1 cellular context compared by ENCODE assay signal in the genomic region with DNA sequence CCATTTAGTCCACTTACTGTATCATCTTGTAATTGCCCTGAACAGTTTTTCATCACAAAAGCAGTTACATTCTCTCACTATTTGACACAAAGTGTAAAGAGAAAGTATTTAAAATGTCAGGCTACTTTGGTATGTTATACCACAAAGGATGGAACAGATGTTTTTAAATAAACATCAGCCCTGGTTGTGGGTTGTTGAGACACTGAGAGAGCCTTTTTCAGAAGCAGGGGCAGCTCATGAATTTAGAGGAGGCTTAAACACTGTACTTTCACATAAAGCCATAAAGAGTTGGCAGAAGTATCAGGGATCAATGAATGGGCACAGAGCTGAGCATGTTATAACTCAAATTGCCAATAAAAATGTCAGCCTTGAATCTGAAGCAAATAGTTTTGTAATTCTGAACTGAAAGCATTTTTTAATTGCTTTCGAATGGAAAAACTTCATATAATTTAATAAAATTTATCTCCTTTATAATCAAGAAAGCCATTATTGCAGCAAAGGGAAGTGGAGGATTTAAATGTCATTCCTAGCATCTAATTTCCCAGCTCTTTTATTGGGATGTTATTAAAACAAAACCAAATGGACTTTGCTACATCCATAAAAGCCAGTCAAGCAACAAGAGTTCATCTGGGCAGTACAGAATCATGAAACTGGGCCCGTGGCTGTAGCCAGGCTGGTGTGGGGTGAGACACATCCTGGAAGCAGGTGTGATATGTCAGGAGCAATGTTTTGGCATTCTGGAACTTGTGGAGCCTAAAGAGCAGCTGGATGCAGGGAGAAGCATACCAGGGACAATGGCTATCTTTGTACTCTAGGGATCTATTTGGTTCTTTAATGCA.
TF ChIP-seq lines count a peak whose summit lies in the region.

No MANE protein-coding gene starts in this region.

TF ChIP-seq in WTC11, 78 proteins besides CTCF, POLR2A, EP300 and RAD21 (continued from another document):
- TF ChIP-seq, protein P1, sequence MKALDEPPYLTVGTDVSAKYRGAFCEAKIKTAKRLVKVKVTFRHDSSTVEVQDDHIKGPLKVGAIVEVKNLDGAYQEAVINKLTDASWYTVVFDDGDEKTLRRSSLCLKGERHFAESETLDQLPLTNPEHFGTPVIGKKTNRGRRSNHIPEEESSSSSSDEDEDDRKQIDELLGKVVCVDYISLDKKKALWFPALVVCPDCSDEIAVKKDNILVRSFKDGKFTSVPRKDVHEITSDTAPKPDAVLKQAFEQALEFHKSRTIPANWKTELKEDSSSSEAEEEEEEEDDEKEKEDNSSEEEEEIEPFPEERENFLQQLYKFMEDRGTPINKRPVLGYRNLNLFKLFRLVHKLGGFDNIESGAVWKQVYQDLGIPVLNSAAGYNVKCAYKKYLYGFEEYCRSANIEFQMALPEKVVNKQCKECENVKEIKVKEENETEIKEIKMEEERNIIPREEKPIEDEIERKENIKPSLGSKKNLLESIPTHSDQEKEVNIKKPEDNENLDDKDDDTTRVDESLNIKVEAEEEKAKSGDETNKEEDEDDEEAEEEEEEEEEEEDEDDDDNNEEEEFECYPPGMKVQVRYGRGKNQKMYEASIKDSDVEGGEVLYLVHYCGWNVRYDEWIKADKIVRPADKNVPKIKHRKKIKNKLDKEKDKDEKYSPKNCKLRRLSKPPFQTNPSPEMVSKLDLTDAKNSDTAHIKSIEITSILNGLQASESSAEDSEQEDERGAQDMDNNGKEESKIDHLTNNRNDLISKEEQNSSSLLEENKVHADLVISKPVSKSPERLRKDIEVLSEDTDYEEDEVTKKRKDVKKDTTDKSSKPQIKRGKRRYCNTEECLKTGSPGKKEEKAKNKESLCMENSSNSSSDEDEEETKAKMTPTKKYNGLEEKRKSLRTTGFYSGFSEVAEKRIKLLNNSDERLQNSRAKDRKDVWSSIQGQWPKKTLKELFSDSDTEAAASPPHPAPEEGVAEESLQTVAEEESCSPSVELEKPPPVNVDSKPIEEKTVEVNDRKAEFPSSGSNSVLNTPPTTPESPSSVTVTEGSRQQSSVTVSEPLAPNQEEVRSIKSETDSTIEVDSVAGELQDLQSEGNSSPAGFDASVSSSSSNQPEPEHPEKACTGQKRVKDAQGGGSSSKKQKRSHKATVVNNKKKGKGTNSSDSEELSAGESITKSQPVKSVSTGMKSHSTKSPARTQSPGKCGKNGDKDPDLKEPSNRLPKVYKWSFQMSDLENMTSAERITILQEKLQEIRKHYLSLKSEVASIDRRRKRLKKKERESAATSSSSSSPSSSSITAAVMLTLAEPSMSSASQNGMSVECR (CRISPR knock-in tag; IDR thresholded peaks at IDR 0.05; ENCODE audit: borderline replicate concordance) = no peak
- TF ChIP-seq NFE2L1 (CRISPR knock-in tag; IDR thresholded peaks at IDR 0.05) (no peak), RELA (CRISPR knock-in tag; IDR thresholded peaks at IDR 0.05; ENCODE audit: borderline replicate concordance) (no peak), IRF2 (CRISPR knock-in tag; IDR thresholded peaks at IDR 0.05; ENCODE audit: borderline replicate concordance, low read depth) (no peak), OVOL2 (CRISPR knock-in tag; IDR thresholded peaks at IDR 0.05; ENCODE audit: borderline replicate concordance) (no peak), ESRRA (CRISPR knock-in tag; IDR thresholded peaks at IDR 0.05; ENCODE audit: borderline replicate concordance) (no peak), PRRX2 (CRISPR knock-in tag; IDR thresholded peaks at IDR 0.05) (no peak), SOX15 (CRISPR knock-in tag; IDR thresholded peaks at IDR 0.05) (no peak), ZNF317 (CRISPR knock-in tag; IDR thresholded peaks at IDR 0.05; ENCODE audit: borderline replicate concordance, low read depth) (no peak)
- TF ChIP-seq, protein P2, sequence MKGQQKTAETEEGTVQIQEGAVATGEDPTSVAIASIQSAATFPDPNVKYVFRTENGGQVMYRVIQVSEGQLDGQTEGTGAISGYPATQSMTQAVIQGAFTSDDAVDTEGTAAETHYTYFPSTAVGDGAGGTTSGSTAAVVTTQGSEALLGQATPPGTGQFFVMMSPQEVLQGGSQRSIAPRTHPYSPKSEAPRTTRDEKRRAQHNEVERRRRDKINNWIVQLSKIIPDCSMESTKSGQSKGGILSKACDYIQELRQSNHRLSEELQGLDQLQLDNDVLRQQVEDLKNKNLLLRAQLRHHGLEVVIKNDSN (CRISPR knock-in tag; IDR thresholded peaks at IDR 0.05) = no peak
- TF ChIP-seq, protein P3, sequence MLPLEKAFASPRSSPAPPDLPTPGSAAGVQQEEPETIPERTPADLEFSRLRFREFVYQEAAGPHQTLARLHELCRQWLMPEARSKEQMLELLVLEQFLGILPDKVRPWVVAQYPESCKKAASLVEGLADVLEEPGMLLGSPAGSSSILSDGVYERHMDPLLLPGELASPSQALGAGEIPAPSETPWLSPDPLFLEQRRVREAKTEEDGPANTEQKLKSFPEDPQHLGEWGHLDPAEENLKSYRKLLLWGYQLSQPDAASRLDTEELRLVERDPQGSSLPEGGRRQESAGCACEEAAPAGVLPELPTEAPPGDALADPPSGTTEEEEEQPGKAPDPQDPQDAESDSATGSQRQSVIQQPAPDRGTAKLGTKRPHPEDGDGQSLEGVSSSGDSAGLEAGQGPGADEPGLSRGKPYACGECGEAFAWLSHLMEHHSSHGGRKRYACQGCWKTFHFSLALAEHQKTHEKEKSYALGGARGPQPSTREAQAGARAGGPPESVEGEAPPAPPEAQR (CRISPR knock-in tag; IDR thresholded peaks at IDR 0.05) = no peak
